Comparison of ENCODE assay signal across 11 cellular contexts in genomic region chr3:160331127-160331937, GRCh38.
A peak's percentile ranks its signal among the peaks of the same experiment; 100 is the strongest.
DNase-seq lines count a peak whose midpoint lies in the region; ATAC-seq and TF ChIP-seq lines count a peak whose summit lies in the region.
"Had no signal": no experiment of that assay in that cellular context is flagged by ENCODE, and none has a peak within 500 bp of the region (broad histone marks: within the 10 kb centered on the region; RNA-seq: fewer than 3 reads in every experiment).

No MANE protein-coding gene starts in this region.

- H3K27me3 ChIP-seq in ascending aorta, result no peaks in the 10 kb centered on the region

- H3K9me3 ChIP-seq in mesodermal cell (ENCODE audit: control insufficient read depth, low read length) (no peaks in the 10 kb centered on the region), ascending aorta (no peaks in the 10 kb centered on the region)

- 78 to 100% methylated on average over 2 to 3 of the region's 3 CpGs for WGBS in mesodermal cell (ENCODE audit: insufficient coverage in 2 of 2), 2 experiments

- TF ChIP-seq CTCF in ascending aorta (IDR thresholded peaks at IDR 0.05), result no peak

- ATAC-seq in GM21737 (IDR thresholded peaks at IDR 0.05; ENCODE audit: unreplicated experiment) (no peak), GM18907 (IDR thresholded peaks at IDR 0.05; ENCODE audit: unreplicated experiment) (no peak)

- intact Hi-C loops in ascending aorta (cut with DNase I), result no loop called here

- H3K36me3 ChIP-seq in mesodermal cell (ENCODE audit: control insufficient read depth, insufficient read depth, low read length) (no peaks in the 10 kb centered on the region), ascending aorta (peaks cover 0 to 9% of the 10 kb centered on the region in 2 donors)

- DNase-seq in COLO829 (ENCODE audit: low spot score) (peak; percentile 49), M059J (ENCODE audit: low read depth) (peak; percentile 56), brain pericyte (ENCODE audit: low read depth, low spot score) (peak; percentile 47), ascending aorta (ENCODE audit: low spot score in 2 of 2) (no peak), SKM-1 treated with dmso at 0.1 percent for 144 hours (lab: John Stamatoyannopoulos, UW; ENCODE audit: unreplicated experiment) (no peak)
- DNase-seq: NCI-H524; retina; stimulated activated CD8-positive, alpha-beta memory T cell treated with anti-CD3 and anti-CD28 coated beads, Interleukin-4, amount 100 ng/mL, for 48 hours had no signal

- H3K27ac ChIP-seq in mesodermal cell (ENCODE audit: low read depth, low read length, severe bottlenecking) (peak overlapping the region; percentile 62), ascending aorta (no peak overlapping the region)

- H3K4me1 ChIP-seq in mesodermal cell (ENCODE audit: control insufficient read depth, insufficient read depth, low read length, poor library complexity, severe bottlenecking) (no peaks in the 10 kb centered on the region), ascending aorta (no peaks in the 10 kb centered on the region)

- H3K4me3 ChIP-seq in mesodermal cell (ENCODE audit: extremely low read depth, insufficient read depth, low read length, poor library complexity, severe bottlenecking) (no peak overlapping the region), ascending aorta (no peak overlapping the region)

Comparison
In these comparisons a context has a peak if more than half of its experiments do, and no peak if none do; other contexts are left out.
1. DNase-seq: peak in COLO829 (single experiment), M059J (single experiment) and brain pericyte (single experiment); none in ascending aorta (0 of 2) and SKM-1 treated with dmso at 0.1 percent for 144 hours (single experiment).